ENCODE assay signal across 2 cellular contexts in genomic region chr16:24729967-24730815, GRCh38.
TF ChIP-seq lines count a peak whose summit lies in the region.

No MANE protein-coding gene starts in this region.

TF ChIP-seq in SK-N-SH, 30 proteins besides CTCF, POLR2A, EP300 and RAD21 (continued from another document):
- TF ChIP-seq IRF3 (IDR thresholded peaks at IDR 0.05; ENCODE audit: low read depth, low read length) (no peak), YY1 (IDR thresholded peaks at IDR 0.05; ENCODE audit: low read depth) (no peak), SIN3A (IDR thresholded peaks at IDR 0.05; ENCODE audit: borderline replicate concordance, low read depth, low read length) (0 out of 2 replicates have a peak, but pooled peaks have one; percentile 55), CHD2 (IDR thresholded peaks at IDR 0.05; ENCODE audit: low read length, partially characterized antibody) (peak; percentile 81), FOSL2 (IDR thresholded peaks at IDR 0.05; ENCODE audit: borderline replicate concordance, low read depth) (peak; percentile 28; the same call in 1 of the 2 replicates), MAX (IDR thresholded peaks at IDR 0.05; ENCODE audit: low read depth) (0 out of 2 replicates have a peak, but pooled peaks have one; percentile 14), NFIC (IDR thresholded peaks at IDR 0.05; ENCODE audit: borderline replicate concordance) (no peak), FOXM1 (IDR thresholded peaks at IDR 0.05; ENCODE audit: low read depth) (no peak)

TF ChIP-seq in SK-N-SH treated with all-trans-retinoic acid at 6 μM for 48 hours, 23 proteins besides CTCF, POLR2A, EP300 and RAD21 (continued from another document):
- TF ChIP-seq TSHZ2 (CRISPR knock-in tag; IDR thresholded peaks at IDR 0.05) = no peak
- no peak for TF ChIP-seq ARNTL (CRISPR knock-in tag; IDR thresholded peaks at IDR 0.05; ENCODE audit: borderline replicate concordance, low read depth)
- no peak for TF ChIP-seq PATZ1 (CRISPR knock-in tag; IDR thresholded peaks at IDR 0.05; ENCODE audit: borderline replicate concordance)
- TF ChIP-seq CREB5 (CRISPR knock-in tag; IDR thresholded peaks at IDR 0.05; ENCODE audit: low read depth) = no peak
- TF ChIP-seq BACH2 (CRISPR knock-in tag; IDR thresholded peaks at IDR 0.05; ENCODE audit: borderline replicate concordance) = no peak
- no peak for TF ChIP-seq TCF4 (CRISPR knock-in tag; IDR thresholded peaks at IDR 0.05; ENCODE audit: borderline replicate concordance)
- no peak for TF ChIP-seq ESRRG (CRISPR knock-in tag; IDR thresholded peaks at IDR 0.05)
- no peak for TF ChIP-seq SNAI2 (CRISPR knock-in tag; IDR thresholded peaks at IDR 0.05)
- TF ChIP-seq ZFP3 (CRISPR knock-in tag; IDR thresholded peaks at IDR 0.05) = no peak
